Comparison of ENCODE assay signal across 14 cellular contexts in genomic region chr18:505483-506122, GRCh38. TPM values are rescaled to one million over a fixed set of nuclear protein-coding genes. Genes with fewer than 3 reads are reported as not detected.
DNase-seq lines count a peak whose midpoint lies in the region; ATAC-seq and TF ChIP-seq lines count a peak whose summit lies in the region.
"Had no signal": no experiment of that assay in that cellular context is flagged by ENCODE, and none has a peak within 500 bp of the region (broad histone marks: within the 10 kb centered on the region; RNA-seq: fewer than 3 reads in every experiment).

No MANE protein-coding gene starts in this region.

- intact Hi-C loops in left lung (cut with DNase I): loop anchor here in 1 of 2 donors (10.0 kb wide), 1 partner anchor 89 kb away; the partner anchor contains the start of gene CLUL1

- TF ChIP-seq CTCF in 22Rv1 (IDR thresholded peaks at IDR 0.05) (no peak), left lung (IDR thresholded peaks at IDR 0.05) (no peak)

- H3K4me1 ChIP-seq in left lung: no peaks in the 10 kb centered on the region

- H3K27me3 ChIP-seq in left lung: peaks cover 0 to 25% of the 10 kb centered on the region in 2 donors

- H3K9me3 ChIP-seq in left lung: no peaks in the 10 kb centered on the region

- H3K27ac ChIP-seq in 22Rv1: 0 out of 2 replicates have a peak overlapping the region, but pooled peaks have one; percentile 39
- H3K27ac ChIP-seq in left lung: no peak overlapping the region

- no peaks in the 10 kb centered on the region for H3K36me3 ChIP-seq in left lung

- DNase-seq in GM19238 (ENCODE audit: insufficient read length, low spot score) (peak; percentile 47), C1 segment of cervical spinal cord (lab: John Stamatoyannopoulos, UW) (no peak), left lung (no peak), NCI-H1048 (lab: John Stamatoyannopoulos, UW) (no peak)
- DNase-seq in activated CD8-positive, alpha-beta memory T cell treated with anti-CD3 and anti-CD28 coated beads, Interleukin-2, amount 50 U/mL, for 4 hours: no peak
- DNase-seq: ACHN; activated effector memory CD4-positive, alpha-beta T cell treated with anti-CD3 and anti-CD28 coated beads, Interleukin-2, amount 50 U/mL, for 16 hours; hypothalamus; IMR-90; naive B cell; NCI-H524 had no signal

- ATAC-seq in HG02678 (IDR thresholded peaks at IDR 0.05; ENCODE audit: unreplicated experiment) (peak; percentile 95), HG03520 (IDR thresholded peaks at IDR 0.05; ENCODE audit: unreplicated experiment) (peak; percentile 94), left lung (no peak)

- no peak overlapping the region for H3K4me3 ChIP-seq in left lung

RNA-seq across cellular contexts. Expression of gene COLEC12, which starts 5.1 kb away (rescaled TPM):
- total RNA-seq in left lung: 10 to 100 TPM; 32.9 to 45.2 TPM
